Comparison of ENCODE assay signal across 10 cellular contexts in genomic region chr1:167928919-167929318, GRCh38. TPM values are rescaled to one million over a fixed set of nuclear protein-coding genes. Genes with fewer than 3 reads are reported as not detected.
DNase-seq lines count a peak whose midpoint lies in the region; TF ChIP-seq lines count a peak whose summit lies in the region.
"Not testable (repeated sequence)": the region's sequence is repeated elsewhere in the genome, so short reads cannot be mapped to it uniquely, and the experiment has no call there.
"Had no signal": no experiment of that assay in that cellular context is flagged by ENCODE, and none has a peak within 500 bp of the region (broad histone marks: within the 10 kb centered on the region; RNA-seq: fewer than 3 reads in every experiment).

No MANE protein-coding gene starts in this region.

- H3K4me3 ChIP-seq in CD8-positive, alpha-beta memory T cell (ENCODE audit: low read length); Karpas-422 (ENCODE audit: low read length); mucosa of rectum (ENCODE audit: low read length in 2 of 2); transverse colon: not testable (repeated sequence)
- H3K4me3 ChIP-seq in liver (ENCODE audit: low read depth in 1 of 3, low read length in 3 of 3) = peak overlapping the region in 1 of 3 donors; percentile 17

- H3K27ac ChIP-seq in 22Rv1 (peak overlapping the region; percentile 97), VCaP (peak overlapping the region; percentile 99), liver (ENCODE audit: low read depth in 1 of 2, low read length in 2 of 2) (peak overlapping the region; percentile 16 to 61), mucosa of rectum (ENCODE audit: low read depth in 2 of 2, low read length in 2 of 2) (peak overlapping the region; percentile 8 to 16), transverse colon (peak overlapping the region; percentile 64 to 76 (median 70))
- H3K27ac ChIP-seq in CD8-positive, alpha-beta memory T cell (ENCODE audit: low read depth, low read length) = peak overlapping the region; percentile 51
- not testable (repeated sequence) for H3K27ac ChIP-seq in Karpas-422 (ENCODE audit: low read length)

- TF ChIP-seq EP300 in transverse colon (IDR thresholded peaks at IDR 0.05; ENCODE audit: low read depth) = not testable (repeated sequence)

- peaks cover 10 to 40% (median 30%) of the 10 kb centered on the region in 3 donors for H3K4me1 Mint-ChIP-seq in CD8-positive, alpha-beta memory T cell

- H3K4me1 ChIP-seq in CD8-positive, alpha-beta memory T cell (ENCODE audit: insufficient read depth, low read length) = not testable (repeated sequence)
- peaks cover 85% of the 10 kb centered on the region for H3K4me1 ChIP-seq in Karpas-422 (ENCODE audit: low read length)
- peaks cover 1 to 50% (median 38%) of the 10 kb centered on the region in 4 donors for H3K4me1 ChIP-seq in liver (ENCODE audit: control insufficient read depth in 4 of 4, insufficient read depth in 4 of 4, low read length in 3 of 4)
- H3K4me1 ChIP-seq in mucosa of rectum (ENCODE audit: control insufficient read depth in 2 of 2, insufficient read depth in 2 of 2, low read length in 2 of 2) = peaks cover 6 to 14% of the 10 kb centered on the region in 2 donors
- H3K4me1 ChIP-seq in transverse colon = peaks cover 0 to 81% (median 55%) of the 10 kb centered on the region in 4 donors

- intact Hi-C loops in transverse colon (cut with DNase I; ENCODE audit: low total_unique reads) = not testable (repeated sequence)

- TF ChIP-seq POLR2A in transverse colon (IDR thresholded peaks at IDR 0.05) = not testable (repeated sequence)

- 43% methylated on average over 9 of the region's 9 CpGs for WGBS in liver
- WGBS in transverse colon (ENCODE audit: low coverage in 1 of 2), 2 donors = 56 to 73% methylated on average over 4 to 9 of the region's 9 CpGs

- not testable (repeated sequence) for TF ChIP-seq CTCF in 22Rv1 (IDR thresholded peaks at IDR 0.05); VCaP (conservative IDR thresholded peaks at IDR 0.05); liver (IDR thresholded peaks at IDR 0.05; ENCODE audit: low read depth, low read length, missing input control); transverse colon (IDR thresholded peaks at IDR 0.05)

- DNase-seq in CD8-positive, alpha-beta memory T cell; Karpas-422; transverse colon: not testable (repeated sequence)
- peak; percentile 23 for DNase-seq in glomerular visceral epithelial cell (ENCODE audit: extremely low spot score)

- not testable (repeated sequence) for H4K20me1 ChIP-seq in Karpas-422 (ENCODE audit: insufficient read depth, low read depth, low read length)

- CTCF ChIA-PET in CD8-positive, alpha-beta memory T cell (lab: Charles Lee) = not testable (repeated sequence)

- not testable (repeated sequence) for TF ChIP-seq RAD21 in liver (IDR thresholded peaks at IDR 0.05)

- H3K4me2 ChIP-seq in Karpas-422 (ENCODE audit: low read depth, low read length, poor library complexity, severe bottlenecking) = peak overlapping the region; percentile 17

- not testable (repeated sequence) for H3K36me3 Mint-ChIP-seq in CD8-positive, alpha-beta memory T cell

- in situ Hi-C loops in transverse colon (cut with MboI; ENCODE audit: low pct_ligation_motif_present in 1 of 4, low pct_unique_long_range_greater_than_20kb in 1 of 4, low sequenced_read_pairs in 3 of 4) = loop anchor here in 2 of 4 donors (25.0 kb wide), 1 partner anchor 217 kb away; the partner anchor contains the start of gene MPZL1 (in 2 of the 2)

- H3K9me3 Mint-ChIP-seq in CD8-positive, alpha-beta memory T cell = not testable (repeated sequence)

- H3K36me3 ChIP-seq in CD8-positive, alpha-beta memory T cell (ENCODE audit: insufficient read depth, low read length); Karpas-422 (ENCODE audit: insufficient read depth, low read length); liver (ENCODE audit: control insufficient read depth in 4 of 4, insufficient read depth in 3 of 4, low read depth in 1 of 4, low read length in 3 of 4); mucosa of rectum (ENCODE audit: control insufficient read depth in 2 of 2, insufficient read depth in 2 of 2, low read length in 2 of 2); transverse colon: not testable (repeated sequence)

- POLR2A ChIA-PET in CD8-positive, alpha-beta memory T cell (lab: Charles Lee) = interaction anchor here (0.7 kb wide), 1 partner anchor 1693 kb away, joined by 4 read pairs; no protein-coding TSS in a partner anchor

- not testable (repeated sequence) for H3K9me3 ChIP-seq in CD8-positive, alpha-beta memory T cell (ENCODE audit: low read length); Karpas-422 (ENCODE audit: low read length); liver (ENCODE audit: control insufficient read depth in 4 of 4, low read length in 3 of 4); mucosa of rectum (ENCODE audit: control insufficient read depth in 2 of 2, low read length in 2 of 2); transverse colon

- not testable (repeated sequence) for H3K27me3 ChIP-seq in CD8-positive, alpha-beta memory T cell (ENCODE audit: insufficient read depth, low read length, poor library complexity, severe bottlenecking); Karpas-422 (ENCODE audit: low read length); liver (ENCODE audit: control insufficient read depth in 4 of 4, insufficient read depth in 4 of 4, low read length in 3 of 4); mucosa of rectum (ENCODE audit: control insufficient read depth in 2 of 2, insufficient read depth in 2 of 2, low read length in 2 of 2); transverse colon

- H3K9ac ChIP-seq in Karpas-422 (ENCODE audit: low read length); mucosa of rectum (ENCODE audit: low read depth in 1 of 2, low read length in 2 of 2): not testable (repeated sequence)
- peak overlapping the region in 1 of 2 donors; percentile 66 for H3K9ac ChIP-seq in liver (ENCODE audit: low read depth in 1 of 2, low read length in 2 of 2)

- not testable (repeated sequence) for H3K27me3 Mint-ChIP-seq in CD8-positive, alpha-beta memory T cell

- H3K27ac Mint-ChIP-seq in CD8-positive, alpha-beta memory T cell = not testable (repeated sequence)

- H3K79me2 ChIP-seq in Karpas-422 (ENCODE audit: low read length) = peaks cover 94% of the 10 kb centered on the region

- H2AFZ ChIP-seq in Karpas-422 (ENCODE audit: low read length) = not testable (repeated sequence)

- not testable (repeated sequence) for H3K4me3 Mint-ChIP-seq in CD8-positive, alpha-beta memory T cell

- H3K9me2 ChIP-seq in Karpas-422 (replicated peaks; ENCODE audit: insufficient read depth, low read length) = not testable (repeated sequence)

RNA-seq across cellular contexts. Expression of gene DCAF6, which starts 7.6 kb away (rescaled TPM):
- total RNA-seq in CD8-positive, alpha-beta memory T cell = 10 to 100 TPM; 24.8 to 24.9 TPM
- 15.4 TPM for polyA plus RNA-seq in CD8-positive, alpha-beta memory T cell
- total RNA-seq in Karpas-422 (2014; rRNA removed; shearing (Covaris generic); ENCODE audit: low replicate concordance) = 80.0 and 84.6 TPM in 2 replicates
- 100 to 1,000 TPM in 1 of 2 donors, 10 to 100 TPM in 1; 77.6 to 105 TPM for total RNA-seq in liver
- 10 to 100 TPM; 33.5 to 64.5 TPM for polyA plus RNA-seq in liver
- total RNA-seq in transverse colon = 100 to 1,000 TPM in 1 of 4 donors, 10 to 100 TPM in 3; 59.5 to 173 (median 93.4) TPM

RNA-seq across cellular contexts. Expression of gene MPC2, which starts 8.0 kb away (rescaled TPM):
- total RNA-seq in CD8-positive, alpha-beta memory T cell = 10 to 100 TPM; 56.1 to 57.0 TPM
- polyA plus RNA-seq in CD8-positive, alpha-beta memory T cell = 92.4 TPM
- total RNA-seq in Karpas-422 (2014; rRNA removed; shearing (Covaris generic); ENCODE audit: low replicate concordance) = 44.7 and 68.2 TPM in 2 replicates
- total RNA-seq in liver (100 to 1,000 TPM in 1 of 2 donors, 10 to 100 TPM in 1; 78.8 to 118 TPM), transverse colon (10 to 100 TPM; 14.2 to 91.6 (median 38.4) TPM)
- 100 to 1,000 TPM; 137 to 369 TPM for polyA plus RNA-seq in liver

RNA-seq across cellular contexts. Expression of gene ADCY10, which starts 15.0 kb away (rescaled TPM):
- total RNA-seq in CD8-positive, alpha-beta memory T cell = under 1 TPM in 1 of 2 experiments, not detected in 1; 0.09 TPM
- polyA plus RNA-seq in CD8-positive, alpha-beta memory T cell = not detected
- 0.14 TPM in 1 of 2 replicates, not detected in the other for total RNA-seq in Karpas-422 (2014; rRNA removed; shearing (Covaris generic); ENCODE audit: low replicate concordance)
- 1 to 10 TPM in 1 of 2 donors, under 1 TPM in 1; 0.89 to 4.7 TPM for total RNA-seq in liver
- 1 to 10 TPM; 2.2 to 2.4 TPM for polyA plus RNA-seq in liver
- 1 to 10 TPM in 1 of 4 donors, under 1 TPM in 1, not detected in 2; 0.27 to 3.7 TPM for total RNA-seq in transverse colon
- total RNA-seq: G401, GM12878 had no signal
